In the genomic region with DNA sequence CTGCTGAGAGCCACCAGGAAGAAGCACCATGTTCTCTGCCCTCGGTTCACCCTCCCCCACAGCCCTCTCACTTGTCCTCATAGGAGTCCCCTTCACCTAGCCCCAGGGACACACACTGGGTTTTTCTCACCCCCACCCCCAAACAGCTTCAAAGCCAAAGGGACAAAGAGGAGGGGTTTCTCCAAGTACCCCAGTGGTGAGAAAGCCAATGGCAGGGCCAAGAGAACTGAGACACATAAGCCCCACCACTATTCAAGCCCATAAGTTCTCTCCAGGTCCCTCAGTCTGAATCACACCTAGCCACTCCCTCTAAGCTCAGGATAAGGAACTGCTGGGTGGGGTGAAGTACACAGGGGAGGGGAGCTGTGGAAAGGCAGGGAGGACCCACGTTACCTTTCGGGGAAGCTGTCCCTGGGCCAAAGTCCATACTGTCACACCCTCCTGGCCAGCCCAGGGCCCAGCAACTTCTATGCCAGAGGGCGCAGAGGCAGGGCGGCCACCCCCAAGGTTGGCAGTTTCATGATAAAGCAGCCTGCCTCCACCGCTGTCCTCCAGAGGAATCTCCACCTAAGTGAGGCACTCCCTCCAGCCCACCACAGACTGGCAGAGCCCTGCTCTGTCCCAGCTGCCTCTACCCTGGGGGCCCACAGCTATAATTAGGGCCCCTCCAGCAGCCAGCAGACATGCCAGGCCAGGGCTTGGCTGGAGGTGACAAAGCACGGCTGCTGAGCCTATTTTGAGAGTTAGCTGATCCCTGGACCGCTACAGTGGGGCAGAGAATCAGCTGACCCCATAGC, we compare ENCODE assay signal across 9 cellular contexts. TPM values are rescaled to one million over a fixed set of nuclear protein-coding genes. Genes with fewer than 3 reads are reported as not detected.
DNase-seq lines count a peak whose midpoint lies in the region; ATAC-seq, FAIRE-seq and TF ChIP-seq lines count a peak whose summit lies in the region.
"Had no signal": no experiment of that assay in that cellular context is flagged by ENCODE, and none has a peak within 500 bp of the region (broad histone marks: within the 10 kb centered on the region; RNA-seq: fewer than 3 reads in every experiment).

No MANE protein-coding gene starts in this region.

- no peak for FAIRE-seq in bronchial epithelial cell (lab: Jason Lieb, UNC)

- H3K27me3 ChIP-seq in bronchial epithelial cell (ENCODE audit: control insufficient read depth, insufficient read depth, low read length) (no peaks in the 10 kb centered on the region), left lung (no peaks in the 10 kb centered on the region)
- H3K27me3 ChIP-seq: SJSA1 had no signal

- H3K4me1 ChIP-seq in left lung = peaks cover 8 to 36% of the 10 kb centered on the region in 2 donors
- H3K4me1 ChIP-seq: SJSA1 had no signal

- peak; percentile 34 for DNase-seq in HuH-7 (ENCODE audit: low spot score)
- peak; percentile 58 for DNase-seq in bronchial epithelial cell (ENCODE audit: low read depth)
- DNase-seq in left lung = peak in 1 of 2 donors; percentile 60
- no peak for DNase-seq in substantia nigra (lab: John Stamatoyannopoulos, UW)
- DNase-seq in SK-N-DZ (ENCODE audit: low spot score) = no peak
- DNase-seq in SHP77 treated with DMSO at 0.1 percent for 48 hours (lab: John Stamatoyannopoulos, UW) = no peak
- DNase-seq: NCI-H1048 had no signal

- peak overlapping the region; percentile 4 to 65 for H3K27ac ChIP-seq in left lung
- peak overlapping the region; percentile 46 for H3K27ac ChIP-seq in substantia nigra (ENCODE audit: low read depth, low read length, poor library complexity, severe bottlenecking)
- H3K27ac ChIP-seq: SJSA1 had no signal

- no peaks in the 10 kb centered on the region for H3K9me3 ChIP-seq in left lung
- H3K9me3 ChIP-seq: SJSA1 had no signal

- ATAC-seq in left lung (peak; percentile 78), HG03439 (IDR thresholded peaks at IDR 0.05; ENCODE audit: unreplicated experiment) (no peak)

- H3K36me3 ChIP-seq in bronchial epithelial cell (ENCODE audit: control insufficient read depth, insufficient read depth, low read length) (peaks cover 10% of the 10 kb centered on the region), left lung (peaks cover 0 to 39% of the 10 kb centered on the region in 2 donors)
- H3K36me3 ChIP-seq: SJSA1 had no signal

- TF ChIP-seq CTCF in bronchial epithelial cell (IDR thresholded peaks at IDR 0.05; ENCODE audit: insufficient read depth, low read length, severe bottlenecking) = no peak
- TF ChIP-seq CTCF in left lung (IDR thresholded peaks at IDR 0.05) = no peak

- intact Hi-C loops in left lung (cut with DNase I) = no loop called here

- no peak overlapping the region for H3K4me3 ChIP-seq in bronchial epithelial cell (ENCODE audit: low read depth, low read length)
- no peak overlapping the region for H3K4me3 ChIP-seq in left lung
- H3K4me3 ChIP-seq: SJSA1 had no signal

RNA-seq across cellular contexts. Expression of gene PPP1R15B, which starts 39.0 kb away (rescaled TPM):
- total RNA-seq in bronchial epithelial cell (23.4 and 33.2 TPM in 2 replicates), left lung (10 to 100 TPM; 35.7 to 53.0 TPM)
- polyA plus RNA-seq in SK-N-DZ (2014; cell fraction: cytosol; rRNA removed) = 38.7 and 40.1 TPM in 2 replicates
- 12.8 and 17.6 TPM in 2 replicates for polyA plus RNA-seq in SK-N-DZ (2014; cell fraction: nucleus; rRNA removed)

RNA-seq across cellular contexts. Expression of gene PIK3C2B, which starts 43.9 kb away (rescaled TPM):
- 2.1 and 8.4 TPM in 2 replicates for total RNA-seq in bronchial epithelial cell
- 10 to 100 TPM; 26.5 to 42.6 TPM for total RNA-seq in left lung
- 6.3 and 8.5 TPM in 2 replicates for polyA plus RNA-seq in SK-N-DZ (2014; cell fraction: cytosol; rRNA removed)
- polyA plus RNA-seq in SK-N-DZ (2014; cell fraction: nucleus; rRNA removed) = 4.8 and 12.2 TPM in 2 replicates

Comparison
In these comparisons a context has a peak if more than half of its experiments do, and no peak if none do; other contexts are left out.
1. DNase-seq: peak in HuH-7 (single experiment) and bronchial epithelial cell (single experiment); none in substantia nigra (0 of 49), SK-N-DZ (single experiment) and SHP77 treated with DMSO at 0.1 percent for 48 hours (single experiment).